ENCODE assay signal across 10 cellular contexts in genomic region chr22:40179535-40179934, GRCh38. TPM values are rescaled to one million over a fixed set of nuclear protein-coding genes. Genes with fewer than 3 reads are reported as not detected.
DNase-seq lines count a peak whose midpoint lies in the region; ATAC-seq and TF ChIP-seq lines count a peak whose summit lies in the region.
"Had no signal": no experiment of that assay in that cellular context is flagged by ENCODE, and none has a peak within 500 bp of the region (broad histone marks: within the 10 kb centered on the region; RNA-seq: fewer than 3 reads in every experiment).

No MANE protein-coding gene starts in this region.

- no peaks in the 10 kb centered on the region; a peak in 1 of 3 replicates for H3K36me3 ChIP-seq in HEK293 (ENCODE audit: control insufficient read depth in 2 of 2, insufficient read depth in 1 of 2, low read length in 2 of 2)
- no peaks in the 10 kb centered on the region for H3K36me3 ChIP-seq in iPS DF 6.9 (ENCODE audit: control insufficient read depth, insufficient read depth, low read length)
- H3K36me3 ChIP-seq in spleen = no peaks in the 10 kb centered on the region

- POLR2A ChIA-PET in HEK293 (lab: Yijun Ruan, JAX) = interaction anchor here (1.0 to 5.4 kb wide), 7 partner anchors 14 to 166 kb away, joined by 3 to 72 read pairs (median 7); partner anchors contain the start of gene ADSL
- POLR2A ChIA-PET in activated CD4-positive, alpha-beta memory T cell treated with anti-CD3 and anti-CD28 coated beads, Interleukin-2, amount 10 ng/mL, durations not matched to agents 7 days and 5 days (lab: Charles Lee) = interaction anchor here (0.8 to 5.6 kb wide), 26 partner anchors 12 to 843 kb away, joined by 3 to 142 read pairs (median 4); partner anchors contain the start of genes ADSL and SGSM3

- no peak for TF ChIP-seq POLR2A in spleen (IDR thresholded peaks at IDR 0.05)

- no peaks in the 10 kb centered on the region for H3K9me3 Mint-ChIP-seq in activated CD4-positive, alpha-beta memory T cell treated with anti-CD3 and anti-CD28 coated beads, Interleukin-2, amount 10 ng/mL, durations not matched to agents 7 days and 5 days

- no peaks in the 10 kb centered on the region for H3K27me3 ChIP-seq in iPS DF 6.9 (ENCODE audit: control insufficient read depth, insufficient read depth, low read length)
- no peaks in the 10 kb centered on the region for H3K27me3 ChIP-seq in spleen (replicated peaks in 1 of 7)

- no peaks in the 10 kb centered on the region for H3K27me3 Mint-ChIP-seq in activated CD4-positive, alpha-beta memory T cell treated with anti-CD3 and anti-CD28 coated beads, Interleukin-2, amount 10 ng/mL, durations not matched to agents 7 days and 5 days

- peak overlapping the region; percentile 92 for H3K27ac Mint-ChIP-seq in activated CD4-positive, alpha-beta memory T cell treated with anti-CD3 and anti-CD28 coated beads, Interleukin-2, amount 10 ng/mL, durations not matched to agents 7 days and 5 days

- peak overlapping the region; percentile 52; the same call in 1 of the 2 replicates for H3K27ac ChIP-seq in HEK293 (ENCODE audit: extremely low read depth, low read depth, low read length)
- H3K27ac ChIP-seq in iPS DF 6.9 (ENCODE audit: low read length) = no peak overlapping the region
- H3K27ac ChIP-seq in spleen = peak overlapping the region; percentile 63 to 89 (median 85)

- in situ Hi-C loops in KBM-7 (cut with MboI; ENCODE audit: low pct_unique_long_range_greater_than_20kb, low sequenced_read_pairs) = no loop called here

- H3K4me3 Mint-ChIP-seq in activated CD4-positive, alpha-beta memory T cell treated with anti-CD3 and anti-CD28 coated beads, Interleukin-2, amount 10 ng/mL, durations not matched to agents 7 days and 5 days = peak overlapping the region; percentile 92

- H3K4me1 ChIP-seq in HEK293 (ENCODE audit: control insufficient read depth, insufficient read depth, low read length) = peaks cover 23% of the 10 kb centered on the region
- H3K4me1 ChIP-seq in iPS DF 6.9 (ENCODE audit: control insufficient read depth, insufficient read depth, low read length) = peaks cover 5% of the 10 kb centered on the region
- H3K4me1 ChIP-seq in spleen = peaks cover 32 to 95% (median 80%) of the 10 kb centered on the region in 6 donors

- H3K9me3 ChIP-seq in HEK293 (ENCODE audit: control insufficient read depth, insufficient read depth, low read depth, low read length) (no peaks in the 10 kb centered on the region), iPS DF 6.9 (ENCODE audit: control insufficient read depth, insufficient read depth, low read length) (no peaks in the 10 kb centered on the region), spleen (no peaks in the 10 kb centered on the region)

- DNase-seq in activated CD4-positive, alpha-beta memory T cell treated with anti-CD3 and anti-CD28 coated beads, Interleukin-2, amount 10 ng/mL, durations not matched to agents 7 days and 5 days = no peak
- DNase-seq in iPS DF 6.9 (ENCODE audit: low read depth, low spot score) (no peak), spleen (no peak), KBM-7 (no peak), NCI-H524 treated with DMSO at 0.1 percent for 48 hours (lab: John Stamatoyannopoulos, UW) (no peak)
- DNase-seq: activated CD4-positive, CD25-positive, alpha-beta regulatory T cell; occipital lobe had no signal

- TF ChIP-seq CTCF in HEK293 (tag by site-specific recombination; IDR thresholded peaks at IDR 0.05) (no peak), spleen (IDR thresholded peaks at IDR 0.05 in 8 of 11, conservative IDR thresholded peaks at IDR 0.05 in 3 of 11) (no peak)

- WGBS in iPS DF 6.9 (ENCODE audit: insufficient coverage, insufficient read length) = no CpG with 5 or more reads among the region's 2 CpGs
- WGBS in spleen, 5 donors = 39 to 55% (median 47%) methylated on average over 2 of the region's 2 CpGs

- peaks cover 24% of the 10 kb centered on the region for H3K36me3 Mint-ChIP-seq in activated CD4-positive, alpha-beta memory T cell treated with anti-CD3 and anti-CD28 coated beads, Interleukin-2, amount 10 ng/mL, durations not matched to agents 7 days and 5 days (ENCODE audit: low read depth)

- intact Hi-C loops in spleen (cut with DNase I; ENCODE audit: low total_unique reads) = loop anchor here (5.0 to 10.0 kb wide), 2 partner anchors 132 to 165 kb away; partner anchors contain the start of gene ADSL

- ATAC-seq in GM18520 (IDR thresholded peaks at IDR 0.05; ENCODE audit: unreplicated experiment) (no peak), HG03342 (IDR thresholded peaks at IDR 0.05; ENCODE audit: unreplicated experiment) (no peak)

- H3K4me1 Mint-ChIP-seq in activated CD4-positive, alpha-beta memory T cell treated with anti-CD3 and anti-CD28 coated beads, Interleukin-2, amount 10 ng/mL, durations not matched to agents 7 days and 5 days = peaks cover 60% of the 10 kb centered on the region

- H3K4me3 ChIP-seq in HEK293 (ENCODE audit: low read depth, low read length) (peak overlapping the region; percentile 76), iPS DF 6.9 (ENCODE audit: low read length) (peak overlapping the region; percentile 10; the same call in 1 of the 2 replicates), spleen (peak overlapping the region; percentile 52 to 86 (median 64))

- CTCF ChIA-PET in HEK293 (lab: Yijun Ruan, JAX) = interaction anchor here (0.8 to 4.4 kb wide), 3 partner anchors 14 to 139 kb away, joined by 3 to 16 read pairs (median 4); no protein-coding TSS in a partner anchor
- CTCF ChIA-PET in activated CD4-positive, alpha-beta memory T cell treated with anti-CD3 and anti-CD28 coated beads, Interleukin-2, amount 10 ng/mL, durations not matched to agents 7 days and 5 days (lab: Charles Lee) = interaction anchor here (1.8 to 2.2 kb wide), 2 partner anchors 36 to 169 kb away, joined by 4 to 12 read pairs; no protein-coding TSS in a partner anchor

TF ChIP-seq in HEK293, 187 proteins besides CTCF, POLR2A, EP300 and RAD21:
- no peak for TF ChIP-seq ZNF692 (tag by site-specific recombination; IDR thresholded peaks at IDR 0.05)
- no peak for TF ChIP-seq ZNF48 (tag by site-specific recombination; IDR thresholded peaks at IDR 0.05)
- TF ChIP-seq BCL11B (tag by site-specific recombination; IDR thresholded peaks at IDR 0.05; ENCODE audit: low read depth) = no peak
- TF ChIP-seq TRIM28 (IDR thresholded peaks at IDR 0.05; ENCODE audit: borderline replicate concordance, low read length) = 0 out of 2 replicates have a peak, but pooled peaks have one; percentile 2
- TF ChIP-seq, protein P1, sequence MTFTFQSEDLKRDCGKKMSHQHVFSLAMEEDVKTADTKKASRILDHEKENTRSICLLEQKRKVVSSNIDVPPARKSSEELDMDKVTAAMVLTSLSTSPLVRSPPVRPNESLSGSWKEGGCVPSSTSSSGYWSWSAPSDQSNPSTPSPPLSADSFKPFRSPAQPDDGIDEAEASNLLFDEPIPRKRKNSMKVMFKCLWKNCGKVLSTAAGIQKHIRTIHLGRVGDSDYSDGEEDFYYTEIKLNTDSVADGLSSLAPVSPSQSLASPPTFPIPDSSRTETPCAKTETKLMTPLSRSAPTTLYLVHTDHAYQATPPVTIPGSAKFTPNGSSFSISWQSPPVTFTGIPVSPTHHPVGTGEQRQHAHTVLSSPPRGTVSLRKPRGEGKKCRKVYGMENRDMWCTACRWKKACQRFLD (tag by site-specific recombination; IDR thresholded peaks at IDR 0.05) = no peak
- TF ChIP-seq ZFP41 (tag by site-specific recombination; IDR thresholded peaks at IDR 0.05; ENCODE audit: borderline replicate concordance) = no peak
- TF ChIP-seq FEZF1 (tag by site-specific recombination; IDR thresholded peaks at IDR 0.05) = peak; percentile 57
- no peak for TF ChIP-seq KLF7 (tag by site-specific recombination; IDR thresholded peaks at IDR 0.05; ENCODE audit: borderline replicate concordance)
- TF ChIP-seq ZNF660 (tag by site-specific recombination; IDR thresholded peaks at IDR 0.05) = 0 out of 2 replicates have a peak, but pooled peaks have one; percentile 2
- TF ChIP-seq, protein P2, sequence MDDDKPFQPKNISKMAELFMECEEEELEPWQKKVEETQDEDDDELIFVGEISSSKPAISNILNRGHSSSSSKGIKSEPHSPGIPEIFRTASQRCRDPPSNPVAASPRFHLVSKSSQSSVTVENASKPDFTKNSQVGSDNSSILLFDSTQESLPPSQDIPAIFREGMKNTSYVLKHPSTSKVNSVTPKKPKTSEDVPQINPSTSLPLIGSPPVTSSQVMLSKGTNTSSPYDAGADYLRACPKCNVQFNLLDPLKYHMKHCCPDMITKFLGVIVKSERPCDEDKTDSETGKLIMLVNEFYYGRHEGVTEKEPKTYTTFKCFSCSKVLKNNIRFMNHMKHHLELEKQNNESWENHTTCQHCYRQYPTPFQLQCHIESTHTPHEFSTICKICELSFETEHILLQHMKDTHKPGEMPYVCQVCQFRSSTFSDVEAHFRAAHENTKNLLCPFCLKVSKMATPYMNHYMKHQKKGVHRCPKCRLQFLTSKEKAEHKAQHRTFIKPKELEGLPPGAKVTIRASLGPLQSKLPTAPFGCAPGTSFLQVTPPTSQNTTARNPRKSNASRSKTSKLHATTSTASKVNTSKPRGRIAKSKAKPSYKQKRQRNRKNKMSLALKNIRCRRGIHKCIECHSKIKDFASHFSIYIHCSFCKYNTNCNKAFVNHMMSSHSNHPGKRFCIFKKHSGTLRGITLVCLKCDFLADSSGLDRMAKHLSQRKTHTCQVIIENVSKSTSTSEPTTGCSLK (tag by site-specific recombination; IDR thresholded peaks at IDR 0.05) = no peak

RNA-seq across cellular contexts. Expression of gene TNRC6B, which starts 1.8 kb away (rescaled TPM):
- 10 to 100 TPM; 51.0 to 55.0 TPM for total RNA-seq in activated CD4-positive, alpha-beta memory T cell treated with anti-CD3 and anti-CD28 coated beads, Interleukin-2, amount 10 ng/mL, durations not matched to agents 7 days and 5 days
- total RNA-seq in spleen = 100 to 1,000 TPM in 4 of 7 donors, 10 to 100 TPM in 3; 85.1 to 221 (median 103) TPM
- 10 to 100 TPM in 1 of 3 donors, 1 to 10 TPM in 2; 1.2 to 17.7 (median 1.7) TPM for polyA plus RNA-seq in spleen

Comparison
In these comparisons a context has a peak if more than half of its experiments do, and no peak if none do; other contexts are left out.
1. H3K4me3 ChIP-seq: peak in every context shown above with its lines; median percentile 76 in HEK293; 64 in spleen; 10 in iPS DF 6.9.